Comparison of ENCODE assay signal across 8 cellular contexts in genomic region chr14:21748869-21749303, GRCh38.
DNase-seq lines count a peak whose midpoint lies in the region; ATAC-seq, FAIRE-seq and TF ChIP-seq lines count a peak whose summit lies in the region.

No MANE protein-coding gene starts in this region.

- peak; percentile 63 for TF ChIP-seq CTCF in A549 (IDR thresholded peaks at IDR 0.05)
- peak; percentile 72 for TF ChIP-seq CTCF in GM12865 (IDR thresholded peaks at IDR 0.05; ENCODE audit: insufficient read depth, low read depth, low read length, missing control alignments)
- peak; percentile 85 for TF ChIP-seq CTCF in SU-DHL-6 (IDR thresholded peaks at IDR 0.05; ENCODE audit: insufficient read depth, low read length, poor library complexity, severe bottlenecking)
- TF ChIP-seq CTCF in astrocyte of the spinal cord (IDR thresholded peaks at IDR 0.05; ENCODE audit: low read depth, low read length): peak; percentile 83
- TF ChIP-seq CTCF in keratinocyte (optimal IDR thresholded peaks at IDR 0.05 in 1 of 3, IDR thresholded peaks at IDR 0.05 in 1 of 3, conservative IDR thresholded peaks at IDR 0.05 in 1 of 3; ENCODE audit: extremely low read depth in 1 of 3, insufficient read depth in 2 of 3, low read length in 3 of 3): peak; percentile 68 to 75 (median 70)

- CTCF ChIA-PET in A549 (lab: Yijun Ruan, JAX): interaction anchor here (0.7 to 3.9 kb wide), 9 partner anchors 9 to 662 kb away, joined by 3 to 16 read pairs (median 3); no protein-coding TSS in a partner anchor

- H2AFZ ChIP-seq in Karpas-422 (ENCODE audit: low read length): no peak overlapping the region
- H2AFZ ChIP-seq in SU-DHL-6 (ENCODE audit: low read depth, low read length, severe bottlenecking): no peak overlapping the region
- no peak overlapping the region for H2AFZ ChIP-seq in keratinocyte (ENCODE audit: control insufficient read depth, low read length)

- no peak overlapping the region for H3K4me3 ChIP-seq in A549
- no peak overlapping the region for H3K4me3 ChIP-seq in GM12865 (ENCODE audit: low read depth, low read length)
- no peak overlapping the region for H3K4me3 ChIP-seq in Karpas-422 (ENCODE audit: low read length)
- no peak overlapping the region for H3K4me3 ChIP-seq in SU-DHL-6 (ENCODE audit: insufficient read depth, low read length, poor library complexity, severe bottlenecking)
- no peak overlapping the region for H3K4me3 ChIP-seq in astrocyte of the spinal cord (ENCODE audit: low read depth, low read length)
- no peak overlapping the region for H3K4me3 ChIP-seq in keratinocyte (ENCODE audit: control insufficient read depth in 2 of 3, extremely low read depth in 1 of 3, insufficient read depth in 2 of 3, low read depth in 1 of 3, low read length in 3 of 3)

- TF ChIP-seq RAD21 in A549 (conservative IDR thresholded peaks at IDR 0.05 in 1 of 2, IDR thresholded peaks at IDR 0.05 in 1 of 2): peak in 1 of 2 experiments; percentile 42; a peak in 3 of 5 replicates

- no peaks in the 10 kb centered on the region for H3F3A ChIP-seq in SU-DHL-6 (ENCODE audit: insufficient read depth)

- H3K36me3 ChIP-seq in Karpas-422 (ENCODE audit: insufficient read depth, low read length) (no peaks in the 10 kb centered on the region), SU-DHL-6 (ENCODE audit: low read length) (no peaks in the 10 kb centered on the region), keratinocyte (ENCODE audit: control insufficient read depth in 2 of 2, extremely low read depth in 1 of 2, insufficient read depth in 2 of 2, low read length in 2 of 2) (no peaks in the 10 kb centered on the region)

- dilution Hi-C loops in keratinocyte (cut with MboI; ENCODE audit: extremely low pct_ligation_motif_present, low sequenced_read_pairs): no loop called here

- TF ChIP-seq EP300 in A549 (IDR thresholded peaks at IDR 0.05): no peak

- ATAC-seq in A549: peak; percentile 92 to 94

- no peaks in the 10 kb centered on the region for H3K9me1 ChIP-seq in keratinocyte (ENCODE audit: control insufficient read depth, extremely low read depth, insufficient read depth, low read length)

- H3K4me1 ChIP-seq in A549 (no peaks in the 10 kb centered on the region), Karpas-422 (ENCODE audit: low read length) (no peaks in the 10 kb centered on the region), keratinocyte (ENCODE audit: control insufficient read depth, extremely low read depth, insufficient read depth, low read length) (no peaks in the 10 kb centered on the region)

- H4K20me1 ChIP-seq in Karpas-422 (ENCODE audit: insufficient read depth, low read depth, low read length): 0 out of 2 replicates have a peak, but pooled peaks cover 4% of the 10 kb centered on the region
- H4K20me1 ChIP-seq in SU-DHL-6 (ENCODE audit: low read depth, low read length): no peaks in the 10 kb centered on the region
- H4K20me1 ChIP-seq in keratinocyte (ENCODE audit: control insufficient read depth, extremely low read depth, insufficient read depth, low read length): no peaks in the 10 kb centered on the region

- WGBS in A549 (ENCODE audit: missing lambda C conversion rate): 5% methylated on average over 5 of the region's 5 CpGs

- H3K27ac ChIP-seq in A549: no peak overlapping the region
- no peak overlapping the region for H3K27ac ChIP-seq in Karpas-422 (ENCODE audit: low read length)
- no peak overlapping the region for H3K27ac ChIP-seq in SU-DHL-6 (ENCODE audit: low read depth, low read length)
- H3K27ac ChIP-seq in keratinocyte (ENCODE audit: control insufficient read depth, insufficient read depth, low read length): no peak overlapping the region

- DNase-seq in A549 (ENCODE audit: low read depth in 1 of 2, low spot score in 1 of 2) (peak; percentile 15 to 58), GM12865 (ENCODE audit: low read depth) (peak; percentile 52), Karpas-422 (peak; percentile 86), astrocyte of the spinal cord (ENCODE audit: low read depth, low spot score) (peak; percentile 45), keratinocyte (ENCODE audit: low read depth, low spot score) (no peak), NCI-H1436 (lab: John Stamatoyannopoulos, UW) (no peak)
- DNase-seq in stimulated activated CD4-positive, alpha-beta T cell treated with anti-CD3 and anti-CD28 coated beads, TNF-alpha, amount 100 ng/mL, for 48 hours (ENCODE audit: low read depth in 3 of 3): peak in 2 of 3 donors; percentile 16 to 25

- H3K79me2 ChIP-seq in Karpas-422 (ENCODE audit: low read length) (no peaks in the 10 kb centered on the region), SU-DHL-6 (ENCODE audit: insufficient read depth, low read length) (no peaks in the 10 kb centered on the region), keratinocyte (ENCODE audit: control insufficient read depth, insufficient read depth, low read length) (no peaks in the 10 kb centered on the region)

- H3K9me2 ChIP-seq in Karpas-422 (replicated peaks; ENCODE audit: insufficient read depth, low read length): no peaks in the 10 kb centered on the region
- no peaks in the 10 kb centered on the region for H3K9me2 ChIP-seq in SU-DHL-6 (replicated peaks; ENCODE audit: insufficient read depth, low read length)

- TF ChIP-seq POLR2A in A549 (IDR thresholded peaks at IDR 0.05; ENCODE audit: low read length): no peak

- H3K9me3 ChIP-seq in A549: no peaks in the 10 kb centered on the region
- no peaks in the 10 kb centered on the region for H3K9me3 ChIP-seq in Karpas-422 (ENCODE audit: low read length)
- H3K9me3 ChIP-seq in SU-DHL-6 (ENCODE audit: insufficient read depth, low read length): no peaks in the 10 kb centered on the region
- no peaks in the 10 kb centered on the region for H3K9me3 ChIP-seq in keratinocyte (ENCODE audit: control insufficient read depth, low read depth, low read length)

- H3K4me2 ChIP-seq in A549 (peak overlapping the region; percentile 39; the same call in 1 of the 3 replicates), Karpas-422 (ENCODE audit: low read depth, low read length, poor library complexity, severe bottlenecking) (no peak overlapping the region), SU-DHL-6 (ENCODE audit: low read depth, low read length, poor library complexity, severe bottlenecking) (peak overlapping the region; percentile 17), keratinocyte (ENCODE audit: control insufficient read depth, extremely low read depth, insufficient read depth, low read depth, low read length) (no peak overlapping the region)

- FAIRE-seq in A549 (lab: Jason Lieb, UNC) (peak; percentile 23), keratinocyte (lab: Jason Lieb, UNC) (peak; percentile 67)

- H3K9ac ChIP-seq in Karpas-422 (ENCODE audit: low read length): no peak overlapping the region
- no peak overlapping the region for H3K9ac ChIP-seq in SU-DHL-6 (ENCODE audit: low read length)
- no peak overlapping the region for H3K9ac ChIP-seq in keratinocyte (ENCODE audit: control insufficient read depth, extremely low read depth, insufficient read depth, low read length)

- POLR2A ChIA-PET in A549 (lab: Yijun Ruan, JAX): no interaction called here

- H3K27me3 ChIP-seq in Karpas-422 (ENCODE audit: low read length) (no peaks in the 10 kb centered on the region), SU-DHL-6 (ENCODE audit: low read length) (no peaks in the 10 kb centered on the region), keratinocyte (ENCODE audit: control insufficient read depth, extremely low read depth, insufficient read depth, low read length) (no peaks in the 10 kb centered on the region)

- in situ Hi-C loops in astrocyte of the spinal cord (cut with HindIII; ENCODE audit: low sequenced_read_pairs): no loop called here

TF ChIP-seq in A549, 52 proteins besides CTCF, POLR2A, EP300 and RAD21:
- TF ChIP-seq MYC (IDR thresholded peaks at IDR 0.05; ENCODE audit: borderline replicate concordance, low read length): no peak
- no peak for TF ChIP-seq JUNB (IDR thresholded peaks at IDR 0.05)
- TF ChIP-seq SMC3 (IDR thresholded peaks at IDR 0.05): peak; percentile 11; the same call in 1 of the 3 replicates
- no peak for TF ChIP-seq PHF8 (IDR thresholded peaks at IDR 0.05; ENCODE audit: borderline replicate concordance, low read depth)
- no peak for TF ChIP-seq JUN (IDR thresholded peaks at IDR 0.05)
- TF ChIP-seq ESRRA (IDR thresholded peaks at IDR 0.05; ENCODE audit: borderline replicate concordance, low read length): no peak
- no peak for TF ChIP-seq HOXB13 (CRISPR knock-in tag; IDR thresholded peaks at IDR 0.05; ENCODE audit: low read depth)

Comparison
In these comparisons a context has a peak if more than half of its experiments do, and no peak if none do; other contexts are left out.
1. DNase-seq: peak in A549 (2 of 2), GM12865 (single experiment), Karpas-422 (single experiment), astrocyte of the spinal cord (single experiment) and stimulated activated CD4-positive, alpha-beta T cell treated with anti-CD3 and anti-CD28 coated beads, TNF-alpha, amount 100 ng/mL, for 48 hours (2 of 3); none in keratinocyte (single experiment) and NCI-H1436 (single experiment).
2. H3K4me2 ChIP-seq: peak in A549 (single experiment) and SU-DHL-6 (single experiment); none in Karpas-422 (single experiment) and keratinocyte (single experiment).
3. Peak in every context shown above with its lines, with median percentiles within 50 percentile points of each other: CTCF ChIP-seq.